8 cellular contexts compared by ENCODE assay signal in genomic region chr6:139363123-139363522, GRCh38. TPM values are rescaled to one million over a fixed set of nuclear protein-coding genes. Genes with fewer than 3 reads are reported as not detected.
DNase-seq lines count a peak whose midpoint lies in the region; ATAC-seq and TF ChIP-seq lines count a peak whose summit lies in the region.
"Not testable (repeated sequence)": the region's sequence is repeated elsewhere in the genome, so short reads cannot be mapped to it uniquely, and the experiment has no call there.

No MANE protein-coding gene starts in this region.

- not testable (repeated sequence) for H3K79me2 ChIP-seq in Loucy (ENCODE audit: insufficient read depth, low read length); OCI-LY1 (ENCODE audit: insufficient read depth, low read length)

- H3K4me3 Mint-ChIP-seq in T-helper 1 cell treated with Interleukin-12 subunit alpha and Interleukin-12 subunit beta and Interleukin-4 antibody, amounts not matched to agents 30 μg/mL and 1 μg/mL, for 36 hours; activated CD4-positive, alpha-beta T cell treated with anti-CD3 and anti-CD28 coated beads, Interleukin-2, amount 10 ng/mL, durations not matched to agents 7 days and 5 days; activated naive CD4-positive, alpha-beta T cell treated with anti-CD3 and anti-CD28 coated beads, Interleukin-2, amount 50 U/mL, for 24 hours: not testable (repeated sequence)
- H3K4me3 Mint-ChIP-seq in naive thymus-derived CD4-positive, alpha-beta T cell: peak overlapping the region in 1 of 10 donors; percentile 48

- H3F3A ChIP-seq in Loucy (ENCODE audit: low read depth); OCI-LY1 (ENCODE audit: insufficient read depth, low read length): not testable (repeated sequence)

- POLR2A ChIA-PET in activated CD4-positive, alpha-beta T cell treated with anti-CD3 and anti-CD28 coated beads, Interleukin-2, amount 10 ng/mL, durations not matched to agents 7 days and 5 days (lab: Charles Lee); naive thymus-derived CD4-positive, alpha-beta T cell (lab: Charles Lee): not testable (repeated sequence)

- H3K27me3 Mint-ChIP-seq in T-helper 1 cell treated with Interleukin-12 subunit alpha and Interleukin-12 subunit beta and Interleukin-4 antibody, amounts not matched to agents 30 μg/mL and 1 μg/mL, for 36 hours (ENCODE audit: low read depth); activated CD4-positive, alpha-beta T cell treated with anti-CD3 and anti-CD28 coated beads, Interleukin-2, amount 10 ng/mL, durations not matched to agents 7 days and 5 days; activated naive CD4-positive, alpha-beta T cell treated with anti-CD3 and anti-CD28 coated beads, Interleukin-2, amount 50 U/mL, for 24 hours; naive thymus-derived CD4-positive, alpha-beta T cell: not testable (repeated sequence)

- H4K20me1 ChIP-seq in BLaER1 treated with 17β-estradiol and CSF1 and Interleukin-3, amounts not matched to agents 10 nM and 100 nM; Loucy (ENCODE audit: insufficient read depth, low read length, poor library complexity, severe bottlenecking); OCI-LY1 (ENCODE audit: insufficient read depth, low read length): not testable (repeated sequence)

- CTCF ChIA-PET in activated CD4-positive, alpha-beta T cell treated with anti-CD3 and anti-CD28 coated beads, Interleukin-2, amount 10 ng/mL, durations not matched to agents 7 days and 5 days (lab: Charles Lee): interaction anchor here (1.6 kb wide), 1 partner anchor 144 kb away, joined by 5 read pairs; no protein-coding TSS in a partner anchor
- CTCF ChIA-PET in naive thymus-derived CD4-positive, alpha-beta T cell (lab: Charles Lee): interaction anchor here (3.1 kb wide), 1 partner anchor 143 kb away, joined by 31 read pairs; no protein-coding TSS in a partner anchor

- H2AFZ ChIP-seq in Loucy (ENCODE audit: low read length); OCI-LY1 (ENCODE audit: low read length): not testable (repeated sequence)

- not testable (repeated sequence) for H3K36me3 Mint-ChIP-seq in T-helper 1 cell treated with Interleukin-12 subunit alpha and Interleukin-12 subunit beta and Interleukin-4 antibody, amounts not matched to agents 30 μg/mL and 1 μg/mL, for 36 hours (ENCODE audit: low read depth); activated CD4-positive, alpha-beta T cell treated with anti-CD3 and anti-CD28 coated beads, Interleukin-2, amount 10 ng/mL, durations not matched to agents 7 days and 5 days (ENCODE audit: low read depth); activated naive CD4-positive, alpha-beta T cell treated with anti-CD3 and anti-CD28 coated beads, Interleukin-2, amount 50 U/mL, for 24 hours
- peaks cover 0 to 11% (median 0%) of the 10 kb centered on the region in 5 donors for H3K36me3 Mint-ChIP-seq in naive thymus-derived CD4-positive, alpha-beta T cell

- peaks cover 33% of the 10 kb centered on the region for H3K4me1 Mint-ChIP-seq in T-helper 1 cell treated with Interleukin-12 subunit alpha and Interleukin-12 subunit beta and Interleukin-4 antibody, amounts not matched to agents 30 μg/mL and 1 μg/mL, for 36 hours (ENCODE audit: low read depth)
- H3K4me1 Mint-ChIP-seq in activated CD4-positive, alpha-beta T cell treated with anti-CD3 and anti-CD28 coated beads, Interleukin-2, amount 10 ng/mL, durations not matched to agents 7 days and 5 days: peaks cover 35% of the 10 kb centered on the region
- peaks cover 57% of the 10 kb centered on the region for H3K4me1 Mint-ChIP-seq in activated naive CD4-positive, alpha-beta T cell treated with anti-CD3 and anti-CD28 coated beads, Interleukin-2, amount 50 U/mL, for 24 hours
- H3K4me1 Mint-ChIP-seq in naive thymus-derived CD4-positive, alpha-beta T cell: peaks cover 15 to 54% (median 40%) of the 10 kb centered on the region in 7 donors

- H3K4me2 ChIP-seq in BLaER1 treated with 17β-estradiol and CSF1 and Interleukin-3, amounts not matched to agents 10 nM and 100 nM: peak overlapping the region in 7 of 11 experiments; percentile 2 to 74 (median 60); a peak in 9 of 22 replicates
- H3K4me2 ChIP-seq in Loucy (ENCODE audit: low read depth, low read length, poor library complexity, severe bottlenecking): peak overlapping the region; percentile 14
- H3K4me2 ChIP-seq in OCI-LY1 (ENCODE audit: low read length): not testable (repeated sequence)

- H3K9ac ChIP-seq in BLaER1 treated with 17β-estradiol and CSF1 and Interleukin-3, amounts not matched to agents 10 nM and 100 nM; Loucy (ENCODE audit: low read depth, low read length, poor library complexity, severe bottlenecking); OCI-LY1 (ENCODE audit: low read length): not testable (repeated sequence)

- H3K4me3 ChIP-seq in BLaER1 treated with 17β-estradiol and CSF1 and Interleukin-3, amounts not matched to agents 10 nM and 100 nM; HL-60 (replicated peaks; ENCODE audit: insufficient read depth, low read length); Loucy (ENCODE audit: low read length, poor library complexity, severe bottlenecking); OCI-LY1 (ENCODE audit: low read depth, low read length, poor library complexity, severe bottlenecking); naive thymus-derived CD4-positive, alpha-beta T cell (ENCODE audit: low read length): not testable (repeated sequence)

- H3K9me3 Mint-ChIP-seq in T-helper 1 cell treated with Interleukin-12 subunit alpha and Interleukin-12 subunit beta and Interleukin-4 antibody, amounts not matched to agents 30 μg/mL and 1 μg/mL, for 36 hours; activated naive CD4-positive, alpha-beta T cell treated with anti-CD3 and anti-CD28 coated beads, Interleukin-2, amount 50 U/mL, for 24 hours; naive thymus-derived CD4-positive, alpha-beta T cell: not testable (repeated sequence)
- H3K9me3 Mint-ChIP-seq in activated CD4-positive, alpha-beta T cell treated with anti-CD3 and anti-CD28 coated beads, Interleukin-2, amount 10 ng/mL, durations not matched to agents 7 days and 5 days: peaks cover 13% of the 10 kb centered on the region

- not testable (repeated sequence) for H3K36me3 ChIP-seq in BLaER1 treated with 17β-estradiol and CSF1 and Interleukin-3, amounts not matched to agents 10 nM and 100 nM; Loucy (ENCODE audit: insufficient read depth, low read length); OCI-LY1 (ENCODE audit: insufficient read depth, low read length); naive thymus-derived CD4-positive, alpha-beta T cell (ENCODE audit: control insufficient read depth in 2 of 3, insufficient read depth in 3 of 3, low read length in 3 of 3)

- TF ChIP-seq CTCF in HL-60 (IDR thresholded peaks at IDR 0.05; ENCODE audit: insufficient read depth, low read length); Loucy (conservative IDR thresholded peaks at IDR 0.05; ENCODE audit: low read length); OCI-LY1 (IDR thresholded peaks at IDR 0.05; ENCODE audit: low read length): not testable (repeated sequence)

- not testable (repeated sequence) for H3K9me2 ChIP-seq in Loucy (replicated peaks; ENCODE audit: low read depth, low read length); OCI-LY1 (ENCODE audit: low read depth, low read length)

- peak in 1 of 2 experiments; percentile 36 for DNase-seq in HL-60 (ENCODE audit: low read depth in 1 of 2, low spot score in 1 of 2)
- not testable (repeated sequence) for DNase-seq in activated CD4-positive, alpha-beta T cell treated with anti-CD3 and anti-CD28 coated beads, Interleukin-2, amount 10 ng/mL, durations not matched to agents 7 days and 5 days; naive thymus-derived CD4-positive, alpha-beta T cell

- H3K4me1 ChIP-seq in BLaER1 treated with 17β-estradiol and CSF1 and Interleukin-3, amounts not matched to agents 10 nM and 100 nM: peaks cover 31 to 46% (median 36%) of the 10 kb centered on the region in 10 experiments
- H3K4me1 ChIP-seq in Loucy (ENCODE audit: insufficient read depth, low read length, poor library complexity, severe bottlenecking) (peaks cover 17% of the 10 kb centered on the region), OCI-LY1 (ENCODE audit: insufficient read depth, low read length, severe bottlenecking) (peaks cover 26% of the 10 kb centered on the region)
- H3K4me1 ChIP-seq in naive thymus-derived CD4-positive, alpha-beta T cell (ENCODE audit: control insufficient read depth in 2 of 2, insufficient read depth in 2 of 2, low read length in 2 of 2): not testable (repeated sequence)

- not testable (repeated sequence) for ATAC-seq in naive thymus-derived CD4-positive, alpha-beta T cell

- H3K27ac Mint-ChIP-seq in T-helper 1 cell treated with Interleukin-12 subunit alpha and Interleukin-12 subunit beta and Interleukin-4 antibody, amounts not matched to agents 30 μg/mL and 1 μg/mL, for 36 hours: peak overlapping the region; percentile 21
- peak overlapping the region; percentile 26 for H3K27ac Mint-ChIP-seq in activated CD4-positive, alpha-beta T cell treated with anti-CD3 and anti-CD28 coated beads, Interleukin-2, amount 10 ng/mL, durations not matched to agents 7 days and 5 days
- H3K27ac Mint-ChIP-seq in activated naive CD4-positive, alpha-beta T cell treated with anti-CD3 and anti-CD28 coated beads, Interleukin-2, amount 50 U/mL, for 24 hours: peak overlapping the region; percentile 36
- H3K27ac Mint-ChIP-seq in naive thymus-derived CD4-positive, alpha-beta T cell: peak overlapping the region in 6 of 9 donors; percentile 4 to 80 (median 66)

- H3K27me3 ChIP-seq in BLaER1 treated with 17β-estradiol and CSF1 and Interleukin-3, amounts not matched to agents 10 nM and 100 nM; HL-60 (ENCODE audit: insufficient read depth, poor library complexity, severe bottlenecking); Loucy (ENCODE audit: insufficient read depth, low read length, poor library complexity, severe bottlenecking); OCI-LY1 (ENCODE audit: insufficient read depth, low read length); naive thymus-derived CD4-positive, alpha-beta T cell (ENCODE audit: control insufficient read depth in 2 of 2, insufficient read depth in 2 of 2, low read length in 2 of 2): not testable (repeated sequence)

- intact Hi-C loops in naive thymus-derived CD4-positive, alpha-beta T cell (cut with micrococcal nuclease): loop anchor here (2.0 to 5.0 kb wide), 2 partner anchors 38 to 431 kb away; no protein-coding TSS in a partner anchor

- H3K27ac ChIP-seq in BLaER1 treated with 17β-estradiol and CSF1 and Interleukin-3, amounts not matched to agents 10 nM and 100 nM: peak overlapping the region in 2 of 11 experiments; percentile 39 to 45; a peak in 2 of 22 replicates
- H3K27ac ChIP-seq in HL-60 (replicated peaks): peak overlapping the region; percentile 14
- H3K27ac ChIP-seq in OCI-LY1 (ENCODE audit: low read depth, low read length, poor library complexity, severe bottlenecking): peak overlapping the region; percentile 75
- not testable (repeated sequence) for H3K27ac ChIP-seq in naive thymus-derived CD4-positive, alpha-beta T cell (ENCODE audit: low read depth, low read length)

- H3K9me3 ChIP-seq in BLaER1 treated with 17β-estradiol and CSF1 and Interleukin-3, amounts not matched to agents 10 nM and 100 nM (replicated peaks in 1 of 11): peaks cover 5 to 24% (median 11%) of the 10 kb centered on the region in 11 experiments; a peak in 12 of 22 replicates
- H3K9me3 ChIP-seq in Loucy (ENCODE audit: insufficient read depth, low read depth, low read length); OCI-LY1 (ENCODE audit: low read length); naive thymus-derived CD4-positive, alpha-beta T cell (ENCODE audit: control insufficient read depth in 2 of 3, low read length in 3 of 3): not testable (repeated sequence)

RNA-seq across cellular contexts. Expression of gene CITED2, which starts 11.3 kb away (rescaled TPM):
- total RNA-seq in activated CD4-positive, alpha-beta T cell treated with anti-CD3 and anti-CD28 coated beads, Interleukin-2, amount 10 ng/mL, durations not matched to agents 7 days and 5 days: 10 to 100 TPM; 65.0 to 76.7 TPM
- 100 to 1,000 TPM in 4 of 5 experiments, 10 to 100 TPM in 1; 58.8 to 152 (median 118) TPM for total RNA-seq in naive thymus-derived CD4-positive, alpha-beta T cell
- polyA plus RNA-seq in naive thymus-derived CD4-positive, alpha-beta T cell: 10 to 100 TPM; 30.6 to 35.9 TPM
